ENCODE assay signal across 8 cellular contexts in genomic region chr10:20004087-20004523, GRCh38.
DNase-seq lines count a peak whose midpoint lies in the region; TF ChIP-seq lines count a peak whose summit lies in the region.

No MANE protein-coding gene starts in this region.

- no TSS peak for BruUV-seq in A673 (replicated peaks; lab: Mats Ljungman, UMichigan)

- H3K4me3 ChIP-seq in GM08714 (ENCODE audit: low read length) = peak overlapping the region; percentile 23; the same call in 1 of the 2 replicates
- no peak overlapping the region for H3K4me3 ChIP-seq in NB4 (ENCODE audit: low read depth, low read length)
- no peak overlapping the region for H3K4me3 ChIP-seq in fibroblast of villous mesenchyme (ENCODE audit: low read depth, low read length)
- no peak overlapping the region for H3K4me3 ChIP-seq in stomach smooth muscle (ENCODE audit: low read length in 2 of 2)
- no peak overlapping the region for H3K4me3 ChIP-seq in A673 (ENCODE audit: low read depth, low read length, poor library complexity, severe bottlenecking)
- no peak overlapping the region for H3K4me3 ChIP-seq in H7 (ENCODE audit: insufficient read depth, low read depth, low read length)

- H3K27ac ChIP-seq in stomach smooth muscle (ENCODE audit: low read length) = peak overlapping the region; percentile 68
- no peak overlapping the region for H3K27ac ChIP-seq in A673 (ENCODE audit: low read depth, low read length, poor library complexity, severe bottlenecking)

- TF ChIP-seq POLR2A in NB4 (IDR thresholded peaks at IDR 0.05; ENCODE audit: extremely low read depth, insufficient read length) = no peak

- no peak for TF ChIP-seq CTCF in NB4 (IDR thresholded peaks at IDR 0.05; ENCODE audit: low read depth, low read length)
- no peak for TF ChIP-seq CTCF in fibroblast of villous mesenchyme (IDR thresholded peaks at IDR 0.05; ENCODE audit: insufficient read depth, low read depth, low read length)
- TF ChIP-seq CTCF in A673 (conservative IDR thresholded peaks at IDR 0.05; ENCODE audit: low read depth, low read length) = no peak

- H3K27me3 ChIP-seq in stomach smooth muscle (ENCODE audit: control insufficient read depth in 1 of 2, insufficient read depth in 2 of 2, low read length in 2 of 2) = no peaks in the 10 kb centered on the region
- H3K27me3 ChIP-seq in A673 (replicated peaks; ENCODE audit: insufficient read depth, low read depth, low read length, poor library complexity) = no peaks in the 10 kb centered on the region
- H3K27me3 ChIP-seq in H7 (ENCODE audit: control insufficient read depth, insufficient read depth, low read length) = no peaks in the 10 kb centered on the region

- H3K36me3 ChIP-seq in stomach smooth muscle (ENCODE audit: control insufficient read depth in 2 of 2, insufficient read depth in 2 of 2, low read length in 2 of 2) (peaks cover 0 to 6% of the 10 kb centered on the region in 2 donors), A673 (ENCODE audit: insufficient read depth, low read length, poor library complexity, severe bottlenecking) (peaks cover 6% of the 10 kb centered on the region), H7 (replicated peaks; ENCODE audit: control insufficient read depth, insufficient read depth, low read length) (no peaks in the 10 kb centered on the region)

- DNase-seq in H4 (ENCODE audit: low spot score) = peak; percentile 11
- DNase-seq in NB4 (ENCODE audit: low read depth) = peak; percentile 68
- DNase-seq in fibroblast of villous mesenchyme (ENCODE audit: low read depth) = peak; percentile 17
- DNase-seq in stimulated activated CD4-positive, alpha-beta T cell treated with anti-CD3 and anti-CD28 coated beads, Interleukin-12 subunit alpha, Interleukin-12 subunit beta, amount 100 ng/mL, for 4 hours = no peak
- DNase-seq in A673 (ENCODE audit: low spot score) = no peak
- no peak for DNase-seq in H7

- CTCF ChIA-PET in A673 (lab: Charles Lee) = no interaction called here

- peaks cover 11% of the 10 kb centered on the region for H3K4me1 ChIP-seq in stomach smooth muscle (ENCODE audit: control insufficient read depth, insufficient read depth, low read length)
- peaks cover 20% of the 10 kb centered on the region for H3K4me1 ChIP-seq in A673 (ENCODE audit: insufficient read depth, low read length, poor library complexity, severe bottlenecking)

- no peaks in the 10 kb centered on the region for H3K9me3 ChIP-seq in stomach smooth muscle (ENCODE audit: control insufficient read depth in 2 of 2, low read length in 2 of 2)
- H3K9me3 ChIP-seq in A673 (ENCODE audit: low read depth, low read length, poor library complexity, severe bottlenecking) = no peaks in the 10 kb centered on the region

- intact Hi-C loops in A673 (cut with micrococcal nuclease; ENCODE audit: unreplicated experiment) = no loop called here

- POLR2A ChIA-PET in A673 (lab: Charles Lee; ENCODE audit: low non-redundant PET) = no interaction called here

- H3K9ac ChIP-seq in stomach smooth muscle (ENCODE audit: low read length in 2 of 2) = no peak overlapping the region

Comparison
In these comparisons a context has a peak if more than half of its experiments do, and no peak if none do; other contexts are left out.
1. DNase-seq: peak in H4 (single experiment), NB4 (single experiment) and fibroblast of villous mesenchyme (single experiment); none in stimulated activated CD4-positive, alpha-beta T cell treated with anti-CD3 and anti-CD28 coated beads, Interleukin-12 subunit alpha, Interleukin-12 subunit beta, amount 100 ng/mL, for 4 hours (single experiment), A673 (single experiment) and H7 (single experiment).